In genomic region chr5:68458416-68458815, GRCh38 we compare ENCODE assay signal across 23 cellular contexts.
DNase-seq lines count a peak whose midpoint lies in the region; ATAC-seq and TF ChIP-seq lines count a peak whose summit lies in the region.
"Had no signal": no experiment of that assay in that cellular context is flagged by ENCODE, and none has a peak within 500 bp of the region (broad histone marks: within the 10 kb centered on the region; RNA-seq: fewer than 3 reads in every experiment).

No MANE protein-coding gene starts in this region.

- TF ChIP-seq CTCF in chondrocyte (IDR thresholded peaks at IDR 0.05): no peak

- H3K4me3 ChIP-seq in Jurkat, Clone E6-1 (ENCODE audit: low read length): no peak overlapping the region
- H3K4me3 ChIP-seq: K562, left lung, Peyer's patch, psoas muscle, transverse colon had no signal

- H3K27me3 Mint-ChIP-seq in activated naive CD8-positive, alpha-beta T cell treated with anti-CD3 and anti-CD28 coated beads, Interleukin-2, amount 50 U/mL, for 24 hours: no peaks in the 10 kb centered on the region
- H3K27me3 Mint-ChIP-seq in chondrocyte (ENCODE audit: low read depth): no peaks in the 10 kb centered on the region
- H3K27me3 Mint-ChIP-seq: naive B cell had no signal

- ATAC-seq in activated naive CD8-positive, alpha-beta T cell treated with anti-CD3 and anti-CD28 coated beads, Interleukin-2, amount 50 U/mL, for 24 hours: peak; percentile 20
- ATAC-seq in sciatic nerve (peak; percentile 17), GM19328 (IDR thresholded peaks at IDR 0.05; ENCODE audit: unreplicated experiment) (no peak)
- ATAC-seq: HCT116, K562, psoas muscle had no signal

- intact Hi-C loops in sciatic nerve (cut with DNase I): loop anchor here (5.0 kb wide), 1 partner anchor 171 kb away; no protein-coding TSS in a partner anchor

- H3K4me3 Mint-ChIP-seq in activated naive CD8-positive, alpha-beta T cell treated with anti-CD3 and anti-CD28 coated beads, Interleukin-2, amount 50 U/mL, for 24 hours: no peak overlapping the region
- H3K4me3 Mint-ChIP-seq in chondrocyte (ENCODE audit: unreplicated experiment): no peak overlapping the region
- H3K4me3 Mint-ChIP-seq: activated T-cell treated with anti-CD3 and anti-CD28 coated beads, Interleukin-2, amount 50 U/mL, for 72 hours; naive B cell had no signal

- no peak overlapping the region for H3K27ac Mint-ChIP-seq in activated naive CD8-positive, alpha-beta T cell treated with anti-CD3 and anti-CD28 coated beads, Interleukin-2, amount 50 U/mL, for 24 hours
- no peak overlapping the region for H3K27ac Mint-ChIP-seq in chondrocyte (ENCODE audit: unreplicated experiment)
- H3K27ac Mint-ChIP-seq: activated T-cell treated with anti-CD3 and anti-CD28 coated beads, Interleukin-2, amount 50 U/mL, for 72 hours had no signal

- H3K9me3 Mint-ChIP-seq in activated naive CD8-positive, alpha-beta T cell treated with anti-CD3 and anti-CD28 coated beads, Interleukin-2, amount 50 U/mL, for 24 hours: no peaks in the 10 kb centered on the region
- peaks cover 10% of the 10 kb centered on the region for H3K9me3 Mint-ChIP-seq in chondrocyte (ENCODE audit: low read depth)
- H3K9me3 Mint-ChIP-seq: activated T-cell treated with anti-CD3 and anti-CD28 coated beads, Interleukin-2, amount 50 U/mL, for 72 hours; naive B cell had no signal

- peaks cover 18% of the 10 kb centered on the region for H3K4me1 Mint-ChIP-seq in activated naive CD8-positive, alpha-beta T cell treated with anti-CD3 and anti-CD28 coated beads, Interleukin-2, amount 50 U/mL, for 24 hours
- H3K4me1 Mint-ChIP-seq in chondrocyte (ENCODE audit: low read depth): peaks cover 40% of the 10 kb centered on the region
- H3K4me1 Mint-ChIP-seq: naive B cell had no signal

- DNase-seq in activated gamma-delta T cell treated with Interleukin-2 at 50 U/mL for 16 hours: peak; percentile 12
- DNase-seq in activated gamma-delta T cell (lab: John Stamatoyannopoulos, UW): no peak
- DNase-seq in Jurkat, Clone E6-1 (ENCODE audit: low read depth, low spot score): peak; percentile 89
- DNase-seq in activated naive CD8-positive, alpha-beta T cell treated with anti-CD3 and anti-CD28 coated beads, Interleukin-2, amount 50 U/mL, for 24 hours: no peak
- DNase-seq in sciatic nerve (ENCODE audit: low spot score): no peak
- DNase-seq in chondrocyte (ENCODE audit: low spot score): no peak
- no peak for DNase-seq in HuH-7.5 (ENCODE audit: low spot score)
- DNase-seq: activated T-cell treated with anti-CD3 and anti-CD28 coated beads, Interleukin-2, amount 50 U/mL, for 72 hours; brain microvascular endothelial cell; effector CD4-positive, alpha-beta T cell; left lung; MM.1S; naive B cell; NCI-H226; nucleus accumbens; Peyer's patch; psoas muscle; stimulated activated CD4-positive, alpha-beta T cell treated with anti-CD3 and anti-CD28 coated beads, Interleukin-15, amount 100 ng/mL, for 24 hours; T1000; transverse colon had no signal

- no peaks in the 10 kb centered on the region for H3K36me3 Mint-ChIP-seq in activated naive CD8-positive, alpha-beta T cell treated with anti-CD3 and anti-CD28 coated beads, Interleukin-2, amount 50 U/mL, for 24 hours (ENCODE audit: low read depth)
- H3K36me3 Mint-ChIP-seq in chondrocyte (ENCODE audit: low read depth): no peaks in the 10 kb centered on the region
- H3K36me3 Mint-ChIP-seq: naive B cell had no signal

Comparison
In these comparisons a context has a peak if more than half of its experiments do, and no peak if none do; other contexts are left out.
1. DNase-seq: peak in activated gamma-delta T cell treated with Interleukin-2 at 50 U/mL for 16 hours (single experiment) and Jurkat, Clone E6-1 (single experiment); none in activated gamma-delta T cell (single experiment), activated naive CD8-positive, alpha-beta T cell treated with anti-CD3 and anti-CD28 coated beads, Interleukin-2, amount 50 U/mL, for 24 hours (single experiment), sciatic nerve (single experiment), chondrocyte (single experiment) and HuH-7.5 (single experiment).